8 cellular contexts compared by ENCODE assay signal in the genomic region with DNA sequence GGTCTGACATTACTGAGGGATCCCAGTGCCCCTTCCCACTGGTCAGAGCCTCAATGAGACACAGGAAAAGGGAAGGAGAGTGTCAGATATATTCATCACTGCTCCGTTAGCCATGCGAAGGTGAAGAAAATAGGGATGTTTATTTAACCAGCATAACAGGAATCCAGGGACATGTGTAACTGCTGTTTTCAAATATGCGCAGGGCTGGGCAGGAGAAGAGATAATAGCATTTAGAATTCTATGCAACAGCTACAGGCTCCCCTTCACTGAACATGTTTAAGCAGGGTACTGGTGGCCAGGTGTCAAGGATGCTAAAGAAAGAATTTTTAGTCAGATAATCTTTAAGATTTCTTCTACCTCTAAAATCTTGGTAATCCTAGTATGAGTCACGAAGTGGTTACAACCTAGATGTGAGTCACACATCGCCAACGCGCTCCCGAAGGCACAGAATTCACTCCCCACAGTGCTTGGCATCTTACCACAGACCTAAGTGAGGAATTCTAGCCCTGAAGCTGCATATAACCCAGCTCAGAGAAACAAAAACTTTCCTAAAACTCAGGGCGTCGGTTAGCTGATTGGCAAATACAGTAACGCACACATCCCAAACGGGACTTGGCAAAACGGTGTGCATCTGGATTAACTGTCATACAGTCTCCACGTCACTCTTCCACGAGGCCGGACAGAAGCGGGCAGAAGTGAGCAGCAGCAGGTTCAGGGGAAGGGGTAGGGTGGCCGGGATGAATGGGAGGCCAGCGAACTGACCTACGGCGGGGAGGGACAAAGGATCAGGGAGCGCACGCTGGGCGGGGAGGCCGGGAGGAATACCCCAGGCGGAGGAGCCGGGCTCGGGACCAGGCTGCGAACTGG. TPM values are rescaled to one million over a fixed set of nuclear protein-coding genes. Genes with fewer than 3 reads are reported as not detected.
DNase-seq lines count a peak whose midpoint lies in the region; ATAC-seq lines count a peak whose summit lies in the region.

No MANE protein-coding gene starts in this region.

- H3K9me3 Mint-ChIP-seq in activated CD4-positive, alpha-beta memory T cell treated with anti-CD3 and anti-CD28 coated beads for 36 hours, result no peaks in the 10 kb centered on the region
- H3K9me3 Mint-ChIP-seq in effector memory CD8-positive, alpha-beta T cell, result no peaks in the 10 kb centered on the region
- no peaks in the 10 kb centered on the region for H3K9me3 Mint-ChIP-seq in memory B cell

- intact Hi-C loops in activated CD4-positive, alpha-beta memory T cell treated with anti-CD3 and anti-CD28 coated beads for 36 hours (cut with micrococcal nuclease), result loop anchor here (2.0 to 5.0 kb wide), 4 partner anchors 127 to 1730 kb away; a partner anchor contains a TSS

- no peaks in the 10 kb centered on the region for H3K36me3 Mint-ChIP-seq in activated CD4-positive, alpha-beta memory T cell treated with anti-CD3 and anti-CD28 coated beads for 36 hours
- peaks cover 9% of the 10 kb centered on the region for H3K36me3 Mint-ChIP-seq in effector memory CD8-positive, alpha-beta T cell (ENCODE audit: insufficient read depth)
- no peaks in the 10 kb centered on the region for H3K36me3 Mint-ChIP-seq in memory B cell

- DNase-seq in DMS153 treated with DMSO at 0.1 percent for 48 hours (lab: John Stamatoyannopoulos, UW; ENCODE audit: unreplicated experiment) (peak; percentile 9), DMS153 (lab: John Stamatoyannopoulos, UW) (no peak), NCI-H2196 treated with DMSO at 0.1 percent for 48 hours (lab: John Stamatoyannopoulos, UW; ENCODE audit: unreplicated experiment) (peak; percentile 28), memory B cell (ENCODE audit: low spot score in 2 of 2) (peak; percentile 1 to 19)
- peak; percentile 79 for DNase-seq in activated CD4-positive, alpha-beta memory T cell treated with anti-CD3 and anti-CD28 coated beads for 36 hours
- peak in 2 of 3 experiments; percentile 2 to 3 for DNase-seq in effector memory CD8-positive, alpha-beta T cell
- peak; percentile 25 for DNase-seq in stimulated activated CD8-positive, alpha-beta memory T cell treated with anti-CD3 and anti-CD28 coated beads, Interleukin-12 subunit alpha, Interleukin-12 subunit beta, amount 100 ng/mL, for 4 hours (ENCODE audit: low read depth)

- CTCF ChIA-PET in activated CD4-positive, alpha-beta memory T cell treated with anti-CD3 and anti-CD28 coated beads for 36 hours (lab: Charles Lee), result interaction anchor here (1.0 kb wide), 1 partner anchor 9 kb away, joined by 3 read pairs; no protein-coding TSS in a partner anchor

- H3K4me3 Mint-ChIP-seq in activated CD4-positive, alpha-beta memory T cell treated with anti-CD3 and anti-CD28 coated beads for 36 hours, result peak overlapping the region; percentile 86
- H3K4me3 Mint-ChIP-seq in effector memory CD8-positive, alpha-beta T cell, result peak overlapping the region; percentile 97 to 98
- peak overlapping the region; percentile 95 for H3K4me3 Mint-ChIP-seq in memory B cell

- H3K27me3 Mint-ChIP-seq in activated CD4-positive, alpha-beta memory T cell treated with anti-CD3 and anti-CD28 coated beads for 36 hours, result peaks cover 2% of the 10 kb centered on the region
- H3K27me3 Mint-ChIP-seq in effector memory CD8-positive, alpha-beta T cell, result no peaks in the 10 kb centered on the region
- H3K27me3 Mint-ChIP-seq in memory B cell, result peaks cover 9% of the 10 kb centered on the region

- ATAC-seq in HG02884 (IDR thresholded peaks at IDR 0.05; ENCODE audit: unreplicated experiment), result peak; percentile 36
- no peak for ATAC-seq in effector memory CD8-positive, alpha-beta T cell (replicated peaks)
- no peak for ATAC-seq in memory B cell (ENCODE audit: low read depth)

- POLR2A ChIA-PET in activated CD4-positive, alpha-beta memory T cell treated with anti-CD3 and anti-CD28 coated beads for 36 hours (lab: Charles Lee), result interaction anchor here (0.7 to 1.1 kb wide), 2 partner anchors 98 to 106 kb away, joined by 3 read pairs; no protein-coding TSS in a partner anchor

- peak overlapping the region; percentile 68 for H3K27ac Mint-ChIP-seq in activated CD4-positive, alpha-beta memory T cell treated with anti-CD3 and anti-CD28 coated beads for 36 hours
- H3K27ac Mint-ChIP-seq in effector memory CD8-positive, alpha-beta T cell, result peak overlapping the region; percentile 91 to 94
- peak overlapping the region; percentile 84 for H3K27ac Mint-ChIP-seq in memory B cell

- H3K4me1 Mint-ChIP-seq in activated CD4-positive, alpha-beta memory T cell treated with anti-CD3 and anti-CD28 coated beads for 36 hours (ENCODE audit: low read depth), result peaks cover 25% of the 10 kb centered on the region
- peaks cover 19 to 27% of the 10 kb centered on the region in 2 donors for H3K4me1 Mint-ChIP-seq in effector memory CD8-positive, alpha-beta T cell (ENCODE audit: low read depth in 2 of 2)
- H3K4me1 Mint-ChIP-seq in memory B cell, result peaks cover 20% of the 10 kb centered on the region

RNA-seq across cellular contexts. Expression of a gene that starts 1.1 kb away (rescaled TPM):
- total RNA-seq in activated CD4-positive, alpha-beta memory T cell treated with anti-CD3 and anti-CD28 coated beads for 36 hours, result 10 to 100 TPM; 23.2 to 25.9 TPM
